17 cellular contexts compared by ENCODE assay signal in the genomic region with DNA sequence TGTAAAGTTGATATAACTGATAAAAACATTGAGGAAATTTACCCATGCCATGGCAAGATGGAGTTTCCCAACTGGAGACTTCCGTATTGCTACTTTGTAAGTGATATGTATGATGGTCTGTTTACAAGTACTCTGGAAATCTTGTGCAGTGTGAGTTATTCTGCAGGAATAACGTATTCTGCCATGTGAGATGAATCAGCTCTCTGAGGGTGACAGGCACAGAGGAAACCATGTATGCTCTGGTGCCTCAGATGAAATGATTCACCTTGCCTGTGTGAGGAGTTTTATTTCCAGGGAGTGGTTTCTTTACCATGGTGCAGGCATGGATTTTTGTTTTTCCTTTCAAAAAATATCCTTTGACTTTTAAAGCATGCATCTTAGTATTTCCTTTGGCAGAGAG. TPM values are rescaled to one million over a fixed set of nuclear protein-coding genes. Genes with fewer than 3 reads are reported as not detected.
DNase-seq lines count a peak whose midpoint lies in the region; ATAC-seq and TF ChIP-seq lines count a peak whose summit lies in the region.
"Had no signal": no experiment of that assay in that cellular context is flagged by ENCODE, and none has a peak within 500 bp of the region (broad histone marks: within the 10 kb centered on the region; RNA-seq: fewer than 3 reads in every experiment).

No MANE protein-coding gene starts in this region.

- DNase-seq in AG09309 (ENCODE audit: low read depth): peak; percentile 25
- DNase-seq in RPMI7951 (ENCODE audit: low read depth): peak; percentile 70
- DNase-seq in epithelial cell of esophagus (ENCODE audit: low read depth): peak; percentile 77
- DNase-seq in myocyte (ENCODE audit: low read depth): peak; percentile 24
- no peak for DNase-seq in SW 1271 (lab: John Stamatoyannopoulos, UW)
- DNase-seq in NCI-H446 treated with DMSO at 0.1 percent for 48 hours (lab: John Stamatoyannopoulos, UW): no peak
- no peak for DNase-seq in SKM-1 (lab: John Stamatoyannopoulos, UW; ENCODE audit: unreplicated experiment)
- DNase-seq: anterior cingulate cortex, BE2C, NCI-H1105, NCI-H2227 treated with DMSO at 0.1 percent for 48 hours, upper lobe of left lung had no signal

- H3K4me3 ChIP-seq in AG09309 (ENCODE audit: control insufficient read depth, low read depth, low read length) (no peak overlapping the region), epithelial cell of esophagus (ENCODE audit: low read length) (no peak overlapping the region)
- H3K4me3 ChIP-seq: gastroesophageal sphincter, SJSA1, upper lobe of left lung had no signal

- no peak for TF ChIP-seq CTCF in AG09309 (IDR thresholded peaks at IDR 0.05; ENCODE audit: control insufficient read depth, insufficient read depth, low read depth, low read length, missing control alignments)
- TF ChIP-seq CTCF in epithelial cell of esophagus (IDR thresholded peaks at IDR 0.05; ENCODE audit: insufficient read depth, low read depth, low read length, missing control alignments): no peak

- no peak for ATAC-seq in GM21825 (IDR thresholded peaks at IDR 0.05; ENCODE audit: unreplicated experiment)
- ATAC-seq: activated T-helper 17 cell treated with anti-CD3 and anti-CD28 coated beads, Interleukin-2, amount 50 U/mL, for 72 hours; gastroesophageal sphincter; sciatic nerve had no signal

RNA-seq across cellular contexts. Expression of gene MTRF1L, which starts 35.9 kb away (rescaled TPM):
- total RNA-seq in RPMI7951 (2014; rRNA removed; shearing (Covaris generic)): 19.7 and 25.0 TPM in 2 replicates
- total RNA-seq in myocyte: 19.0 and 21.9 TPM in 2 replicates
- 12.3 TPM for polyA plus RNA-seq in myocyte (2012)

RNA-seq across cellular contexts. Expression of gene FBXO5, which starts 55.5 kb away (rescaled TPM):
- 75.8 and 102 TPM in 2 replicates for total RNA-seq in RPMI7951 (2014; rRNA removed; shearing (Covaris generic))
- 4.1 and 5.3 TPM in 2 replicates for total RNA-seq in myocyte
- 1.8 TPM for polyA plus RNA-seq in myocyte (2012)

Comparison
In these comparisons a context has a peak if more than half of its experiments do, and no peak if none do; other contexts are left out.
1. DNase-seq: peak in AG09309 (single experiment), RPMI7951 (single experiment), epithelial cell of esophagus (single experiment) and myocyte (single experiment); none in SW 1271 (0 of 2), NCI-H446 treated with DMSO at 0.1 percent for 48 hours (single experiment) and SKM-1 (single experiment).
2. RNA of gene FBXO5, which starts 55.5 kb away (total RNA-seq): 75.8 to 102 TPM in RPMI7951; 4.1 to 5.3 TPM in myocyte; every median in the first group is over 10 times any median in the second.